Comparison of ENCODE assay signal across 8 cellular contexts in the genomic region with DNA sequence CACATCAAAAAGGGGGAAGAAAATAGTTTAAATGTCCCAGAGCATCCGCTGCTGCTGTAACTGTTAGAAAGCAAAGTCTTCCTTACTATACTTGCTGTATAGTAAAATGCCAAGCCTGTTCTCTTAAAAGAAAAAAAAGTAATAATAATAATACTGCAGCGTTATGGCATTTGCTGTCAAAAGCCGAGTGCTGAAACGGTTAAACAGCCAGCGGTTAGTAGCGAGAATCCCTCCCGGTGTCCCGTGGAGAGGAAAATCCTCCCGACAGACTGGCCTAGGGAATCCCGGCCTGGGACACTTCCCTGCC. TPM values are rescaled to one million over a fixed set of nuclear protein-coding genes. Genes with fewer than 3 reads are reported as not detected.
A peak's percentile ranks its signal among the peaks of the same experiment; 100 is the strongest.
DNase-seq lines count a peak whose midpoint lies in the region; ATAC-seq and TF ChIP-seq lines count a peak whose summit lies in the region.

No MANE protein-coding gene starts in this region.

- WGBS in mesendoderm (ENCODE audit: extremely low coverage, insufficient coverage, low lambda C conversion rate) = no CpG with 5 or more reads among the region's 10 CpGs
- WGBS in urinary bladder = under 1% methylated on average over 10 of the region's 10 CpGs

- ATAC-seq in Right ventricle myocardium inferior (no peak), HG03135 (IDR thresholded peaks at IDR 0.05; ENCODE audit: unreplicated experiment) (no peak)

- peak overlapping the region; percentile 84 for H3K27ac ChIP-seq in cardiac muscle cell
- no peak overlapping the region for H3K27ac ChIP-seq in mesendoderm (ENCODE audit: low read depth, low read length)
- peak overlapping the region; percentile 96 for H3K27ac ChIP-seq in urinary bladder (ENCODE audit: low read depth)

- H3K56ac ChIP-seq in mesendoderm (ENCODE audit: low read length) = peak overlapping the region; percentile 81

- no peak overlapping the region for H3K23ac ChIP-seq in mesendoderm (ENCODE audit: low read length)

- H3K4me3 ChIP-seq in cardiac muscle cell = peak overlapping the region; percentile 33
- H3K4me3 ChIP-seq in mesendoderm (ENCODE audit: low read length) = peak overlapping the region; percentile 7
- H3K4me3 ChIP-seq in urinary bladder (ENCODE audit: low read depth, low read length) = peak overlapping the region; percentile 43

- H3K18ac ChIP-seq in mesendoderm (ENCODE audit: low read length) = no peak overlapping the region

- CTCF ChIA-PET in MCF 10A (lab: Yijun Ruan, JAX) = interaction anchor here (0.5 to 1.2 kb wide), 4 partner anchors 10 to 472 kb away, joined by 3 to 5 read pairs (median 3); no protein-coding TSS in a partner anchor

- H3K27me3 Mint-ChIP-seq in MCF 10A (ENCODE audit: insufficient read depth, unreplicated experiment) = peaks cover 30% of the 10 kb centered on the region

- H3K79me1 ChIP-seq in mesendoderm (ENCODE audit: low read length) = no peaks in the 10 kb centered on the region

- no peak overlapping the region for H2BK5ac ChIP-seq in mesendoderm (ENCODE audit: low read length)

- H3K36me3 ChIP-seq in cardiac muscle cell (no peaks in the 10 kb centered on the region), mesendoderm (ENCODE audit: control insufficient read depth, insufficient read depth, low read length) (no peaks in the 10 kb centered on the region), urinary bladder (ENCODE audit: insufficient read depth) (no peaks in the 10 kb centered on the region)

- no peak overlapping the region for H3K4ac ChIP-seq in mesendoderm (ENCODE audit: low read depth, low read length)

- no peaks in the 10 kb centered on the region for H3K79me2 ChIP-seq in mesendoderm (ENCODE audit: control insufficient read depth, insufficient read depth, low read length)

- TF ChIP-seq CTCF in cardiac muscle cell (IDR thresholded peaks at IDR 0.05; ENCODE audit: low read depth, low read length) (no peak), MCF 10A (IDR thresholded peaks at IDR 0.05; ENCODE audit: unreplicated experiment) (no peak)

- peaks cover 12% of the 10 kb centered on the region for H3K4me1 Mint-ChIP-seq in MCF 10A (ENCODE audit: insufficient read depth, unreplicated experiment)

- no peak overlapping the region for H2BK15ac ChIP-seq in mesendoderm (replicated peaks; ENCODE audit: low read depth)

- no peak overlapping the region for H2AK5ac ChIP-seq in mesendoderm (ENCODE audit: low read length)

- H3K4me1 ChIP-seq in cardiac muscle cell (ENCODE audit: low read depth) (peaks cover 25% of the 10 kb centered on the region), mesendoderm (ENCODE audit: control insufficient read depth, low read depth, low read length) (peaks cover 5% of the 10 kb centered on the region), urinary bladder (ENCODE audit: insufficient read depth) (no peaks in the 10 kb centered on the region)

- H3K27me3 ChIP-seq in cardiac muscle cell = no peaks in the 10 kb centered on the region
- peaks cover 13% of the 10 kb centered on the region for H3K27me3 ChIP-seq in mesendoderm (ENCODE audit: insufficient read depth, low read length, poor library complexity)

- no peaks in the 10 kb centered on the region for H3K36me3 Mint-ChIP-seq in MCF 10A (ENCODE audit: insufficient read depth, unreplicated experiment)

- intact Hi-C loops in Right ventricle myocardium inferior (cut with DNase I) = loop anchor here (2.0 to 5.0 kb wide), 4 partner anchors 21 to 175 kb away; no protein-coding TSS in a partner anchor
- intact Hi-C loops in MCF 10A (cut with micrococcal nuclease) = no loop called here

- no peaks in the 10 kb centered on the region for H3K9me3 ChIP-seq in cardiac muscle cell (ENCODE audit: low read depth)

- POLR2A ChIA-PET in MCF 10A (lab: Yijun Ruan, JAX) = interaction anchor here (0.7 kb wide), 1 partner anchor 211 kb away, joined by 3 read pairs; no protein-coding TSS in a partner anchor

- H3K9me3 Mint-ChIP-seq in MCF 10A (ENCODE audit: unreplicated experiment) = no peaks in the 10 kb centered on the region

- no peak overlapping the region for H4K8ac ChIP-seq in mesendoderm (ENCODE audit: low read depth, low read length)

- H3K27ac Mint-ChIP-seq in MCF 10A (ENCODE audit: low read depth, unreplicated experiment) = peak overlapping the region; percentile 52

- no peak overlapping the region for H4K5ac ChIP-seq in mesendoderm (ENCODE audit: low read length)

- H3K4me2 ChIP-seq in mesendoderm (ENCODE audit: low read length) = peak overlapping the region; percentile 100

- peak in 1 of 2 donors; percentile 28 for DNase-seq in cardiac muscle cell (ENCODE audit: low read depth in 1 of 2, low spot score in 1 of 2)
- no peak for DNase-seq in Right ventricle myocardium inferior (ENCODE audit: missing footprints)
- DNase-seq in MCF 10A (ENCODE audit: unreplicated experiment) = no peak
- no peak for DNase-seq in mesendoderm
- no peak for DNase-seq in NCI-H2107 (lab: John Stamatoyannopoulos, UW)
- DNase-seq in NCI-H1417 (lab: John Stamatoyannopoulos, UW) = no peak

- H2BK120ac ChIP-seq in mesendoderm (ENCODE audit: low read depth, low read length) = no peak overlapping the region

- BruUV-seq in MCF 10A (replicated peaks; lab: Mats Ljungman, UMichigan) = TSS peak; percentile 61

- H3K9ac ChIP-seq in mesendoderm (ENCODE audit: low read length) = peak overlapping the region; percentile 61

- peak overlapping the region; percentile 69 for H3K4me3 Mint-ChIP-seq in MCF 10A (ENCODE audit: unreplicated experiment)

RNA-seq across cellular contexts. Expression of a gene that starts 19.5 kb away (rescaled TPM):
- 9.2 and 17.0 TPM in 2 replicates for total RNA-seq in cardiac muscle cell
- 5.8 and 11.3 TPM in 2 replicates for polyA plus RNA-seq in cardiac muscle cell
- 2.1 TPM for total RNA-seq in Right ventricle myocardium inferior
- 0.07 and 0.12 TPM in 2 replicates for total RNA-seq in MCF 10A (2022)
- 0.28 TPM for polyA plus RNA-seq in mesendoderm (2013, experiment 1 of 2)
- 0.29 TPM for polyA plus RNA-seq in mesendoderm (2013, experiment 2 of 2)
- 8.8 TPM for total RNA-seq in urinary bladder
- 2.1 TPM for polyA plus RNA-seq in urinary bladder
